In genomic region chr12:59076611-59077010, GRCh38 we compare ENCODE assay signal across 22 cellular contexts.
DNase-seq lines count a peak whose midpoint lies in the region; ATAC-seq and TF ChIP-seq lines count a peak whose summit lies in the region.
"Had no signal": no experiment of that assay in that cellular context is flagged by ENCODE, and none has a peak within 500 bp of the region (broad histone marks: within the 10 kb centered on the region; RNA-seq: fewer than 3 reads in every experiment).

No MANE protein-coding gene starts in this region.

- no peak overlapping the region for H3K4me3 ChIP-seq in mammary epithelial cell (replicated peaks in 1 of 3; ENCODE audit: insufficient read depth in 1 of 3, low read depth in 2 of 3, low read length in 3 of 3)
- H3K4me3 ChIP-seq in skin epidermis = no peak overlapping the region
- H3K4me3 ChIP-seq in osteoblast (ENCODE audit: insufficient read depth, low read length) = no peak overlapping the region

- BruUV-seq in mammary epithelial cell (replicated peaks; lab: Mats Ljungman, UMichigan) = TSS peak; percentile 47

- H3K9ac ChIP-seq in mammary epithelial cell (ENCODE audit: insufficient read depth, low read length) = peak overlapping the region; percentile 72

- WGBS in mammary epithelial cell (ENCODE audit: low coverage, missing lambda C conversion rate) = 33% methylated on average over 1 of the region's 1 CpG

- dilution Hi-C loops in mammary epithelial cell (cut with HindIII; ENCODE audit: low sequenced_read_pairs) = no loop called here

- CTCF ChIA-PET in mammary epithelial cell (lab: Charles Lee; ENCODE audit: low non-redundant PET) = no interaction called here

- TF ChIP-seq CTCF in mammary epithelial cell (conservative IDR thresholded peaks at IDR 0.05 in 1 of 2, IDR thresholded peaks at IDR 0.05 in 1 of 2; ENCODE audit: extremely low read depth in 1 of 2, insufficient read depth in 1 of 2, low read depth in 1 of 2, low read length in 2 of 2) (no peak), foreskin keratinocyte (conservative IDR thresholded peaks at IDR 0.05) (no peak), osteoblast (IDR thresholded peaks at IDR 0.05; ENCODE audit: extremely low read depth, low read depth, low read length) (no peak)

- in situ Hi-C loops in mammary epithelial cell (cut with MboI; ENCODE audit: low sequenced_read_pairs in 2 of 2) = loop anchor here in 1 of 2 donors (25.0 kb wide), 3 partner anchors 539 to 1089 kb away; no protein-coding TSS in a partner anchor

- H2AFZ ChIP-seq in mammary epithelial cell (ENCODE audit: low read depth, low read length) = peak overlapping the region; percentile 54
- no peak overlapping the region for H2AFZ ChIP-seq in osteoblast (ENCODE audit: low read length)

- ATAC-seq in foreskin keratinocyte = no peak

- H3K27me3 ChIP-seq in mammary epithelial cell (ENCODE audit: insufficient read depth, low read length) = no peaks in the 10 kb centered on the region
- H3K27me3 ChIP-seq in foreskin keratinocyte = no peaks in the 10 kb centered on the region
- no peaks in the 10 kb centered on the region for H3K27me3 ChIP-seq in osteoblast (ENCODE audit: insufficient read depth, low read length)
- H3K27me3 ChIP-seq: BE2C had no signal

- H3K4me1 ChIP-seq in mammary epithelial cell (ENCODE audit: insufficient read depth, low read length) = peaks cover 41% of the 10 kb centered on the region
- peaks cover 40% of the 10 kb centered on the region for H3K4me1 ChIP-seq in foreskin keratinocyte
- H3K4me1 ChIP-seq in osteoblast (ENCODE audit: insufficient read depth, low read length) = peaks cover 2% of the 10 kb centered on the region
- H3K4me1 ChIP-seq: BE2C had no signal

- H4K20me1 ChIP-seq in mammary epithelial cell (ENCODE audit: insufficient read depth, low read length) = no peaks in the 10 kb centered on the region
- H4K20me1 ChIP-seq in osteoblast (ENCODE audit: insufficient read depth, low read length) = no peaks in the 10 kb centered on the region

- H3K27ac ChIP-seq in mammary epithelial cell (ENCODE audit: insufficient read depth, low read depth, low read length) (peak overlapping the region; percentile 95), foreskin keratinocyte (peak overlapping the region; percentile 97), skin epidermis (peak overlapping the region in 11 of 21 experiments; percentile 33 to 86 (median 81)), osteoblast (ENCODE audit: low read depth, low read length) (no peak overlapping the region)

- intact Hi-C loops in mammary epithelial cell (cut with micrococcal nuclease) = no loop called here

- H3K9me3 ChIP-seq in mammary epithelial cell (replicated peaks; ENCODE audit: insufficient read depth, low read length) (no peaks in the 10 kb centered on the region), osteoblast (ENCODE audit: low read depth, low read length) (no peaks in the 10 kb centered on the region)
- H3K9me3 ChIP-seq: BE2C had no signal

- H3K36me3 ChIP-seq in mammary epithelial cell (ENCODE audit: insufficient read depth, low read length) (no peaks in the 10 kb centered on the region), osteoblast (ENCODE audit: insufficient read depth, low read length) (no peaks in the 10 kb centered on the region)
- H3K36me3 ChIP-seq: BE2C had no signal

- no peak overlapping the region for H3K4me2 ChIP-seq in mammary epithelial cell (ENCODE audit: insufficient read depth, low read depth, low read length)
- no peak overlapping the region for H3K4me2 ChIP-seq in osteoblast (ENCODE audit: insufficient read depth, low read length)

- peak in 2 of 3 experiments; percentile 14 to 26 for DNase-seq in NCI-H1417 (lab: John Stamatoyannopoulos, UW)
- no peak for DNase-seq in NCI-H1417 treated with DMSO at 0.1 percent for 48 hours (lab: John Stamatoyannopoulos, UW)
- DNase-seq in mammary epithelial cell = no peak
- DNase-seq in foreskin keratinocyte = no peak
- DNase-seq in osteoblast (ENCODE audit: insufficient read length, low spot score, missing footprints) = no peak
- DNase-seq in AG08395 (ENCODE audit: low spot score) = no peak
- DNase-seq in AG20443 (ENCODE audit: low spot score) = no peak
- DNase-seq: 8988T; BE2C; CD4-positive, CD25-positive, alpha-beta regulatory T cell; COR-L47; GF-D8; H7; HFFc6; KG1; NCI-H1436 treated with DMSO at 0.1 percent for 48 hours; NCI-H2029; NCI-H2171; NCI-H446; NCI-H748 treated with DMSO at 0.1 percent for 48 hours; SHP77 treated with DMSO at 0.1 percent for 48 hours had no signal

- no peaks in the 10 kb centered on the region for H3K79me2 ChIP-seq in mammary epithelial cell (ENCODE audit: insufficient read depth, low read length)
- H3K79me2 ChIP-seq in osteoblast (ENCODE audit: insufficient read depth, low read length) = no peaks in the 10 kb centered on the region

Comparison
In these comparisons a context has a peak if more than half of its experiments do, and no peak if none do; other contexts are left out.
1. DNase-seq: peak in NCI-H1417 (2 of 3); none in NCI-H1417 treated with DMSO at 0.1 percent for 48 hours (single experiment), mammary epithelial cell (single experiment), foreskin keratinocyte (0 of 2), osteoblast (single experiment), AG08395 (single experiment) and AG20443 (single experiment).